10 cellular contexts compared by ENCODE assay signal in the genomic region with DNA sequence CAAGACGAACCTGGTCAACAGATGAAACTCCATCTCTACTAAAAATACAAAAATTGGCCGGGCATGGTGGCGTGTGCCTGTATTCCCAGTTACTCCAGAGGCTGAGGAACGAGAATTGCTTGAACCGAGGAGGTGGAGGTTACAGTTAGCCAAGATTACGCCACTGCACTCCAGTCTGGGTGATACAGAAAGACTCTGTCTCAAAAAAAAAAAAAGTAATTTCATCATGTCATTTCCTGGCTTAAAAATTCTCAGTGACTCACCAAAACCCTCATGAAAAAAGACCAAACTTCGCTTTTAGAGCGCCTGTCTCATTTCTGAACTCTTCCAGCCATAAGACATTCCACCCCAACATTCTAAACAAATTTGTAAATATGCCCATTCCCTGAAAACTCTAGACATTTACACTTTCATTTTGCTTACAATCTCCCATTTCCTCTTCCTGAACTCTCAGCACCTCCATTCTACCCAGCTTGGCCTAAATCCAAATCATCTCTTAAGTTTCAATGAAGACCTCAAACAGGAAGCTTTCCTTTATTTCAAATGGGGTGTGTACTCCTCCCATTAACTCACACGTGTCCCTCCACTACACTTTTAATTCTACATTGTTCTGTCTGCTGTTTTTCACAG. TPM values are rescaled to one million over a fixed set of nuclear protein-coding genes. Genes with fewer than 3 reads are reported as not detected.
DNase-seq lines count a peak whose midpoint lies in the region; ATAC-seq and TF ChIP-seq lines count a peak whose summit lies in the region.
"Had no signal": no experiment of that assay in that cellular context is flagged by ENCODE, and none has a peak within 500 bp of the region (broad histone marks: within the 10 kb centered on the region; RNA-seq: fewer than 3 reads in every experiment).

No MANE protein-coding gene starts in this region.

- no peaks in the 10 kb centered on the region for H3K9me3 ChIP-seq in duodenal mucosa (ENCODE audit: control insufficient read depth in 1 of 2, low read length in 2 of 2)

- peak; percentile 3 for DNase-seq in DMS 273 (lab: John Stamatoyannopoulos, UW; ENCODE audit: unreplicated experiment)
- DNase-seq in DMS 273 treated with DMSO at 0.1 percent for 48 hours (lab: John Stamatoyannopoulos, UW), result no peak
- peak; percentile 73 for DNase-seq in retinal pigment epithelial cell (ENCODE audit: low read depth)
- no peak for DNase-seq in NCI-H2227 (lab: John Stamatoyannopoulos, UW; ENCODE audit: unreplicated experiment)
- no peak for DNase-seq in GDM1 (lab: John Stamatoyannopoulos, UW)

- H3K4me1 ChIP-seq in duodenal mucosa (ENCODE audit: control insufficient read depth in 1 of 2, insufficient read depth in 2 of 2, low read length in 2 of 2), result peaks cover 0 to 5% of the 10 kb centered on the region in 2 donors
- H3K4me1 ChIP-seq: parathyroid adenoma had no signal

- H3K27ac ChIP-seq in duodenal mucosa (ENCODE audit: low read depth, low read length), result peak overlapping the region; percentile 39
- H3K27ac ChIP-seq: 22Rv1, parathyroid adenoma had no signal

- no peak for TF ChIP-seq CTCF in retinal pigment epithelial cell (conservative IDR thresholded peaks at IDR 0.05; ENCODE audit: low read depth, low read length)

- H3K9ac ChIP-seq in duodenal mucosa (ENCODE audit: low read depth in 1 of 2, low read length in 2 of 2), result no peak overlapping the region
- H3K9ac ChIP-seq: parathyroid adenoma had no signal

- H3K4me3 ChIP-seq in duodenal mucosa (ENCODE audit: low read depth in 1 of 2, low read length in 2 of 2) (no peak overlapping the region), retinal pigment epithelial cell (ENCODE audit: low read length) (no peak overlapping the region)

- no peaks in the 10 kb centered on the region for H3K27me3 ChIP-seq in duodenal mucosa (ENCODE audit: control insufficient read depth in 1 of 2, insufficient read depth in 2 of 2, low read length in 2 of 2)

- no peaks in the 10 kb centered on the region for H3K36me3 ChIP-seq in duodenal mucosa (ENCODE audit: control insufficient read depth in 1 of 2, insufficient read depth in 2 of 2, low read length in 2 of 2)

- no peak for ATAC-seq in GM19035 (IDR thresholded peaks at IDR 0.05; ENCODE audit: unreplicated experiment)

TF ChIP-seq in PFSK-1, 5 proteins besides CTCF, POLR2A, EP300 and RAD21:
- TF ChIP-seq TAF1 (IDR thresholded peaks at IDR 0.05; ENCODE audit: borderline replicate concordance, insufficient read depth, low read length) (no peak), SIN3A (IDR thresholded peaks at IDR 0.05; ENCODE audit: borderline replicate concordance, insufficient read depth, low read length) (peak; percentile 95), POLR2AphosphoS5 (IDR thresholded peaks at IDR 0.05; ENCODE audit: low read depth, low read length) (no peak), REST (IDR thresholded peaks at IDR 0.05; ENCODE audit: insufficient read depth in 1 of 2, low read depth in 2 of 2, low read length in 2 of 2) (no peak), FOXP2 (optimal IDR thresholded peaks at IDR 0.05; ENCODE audit: borderline replicate concordance, extremely low read depth, extremely low read length, insufficient read depth) (no peak)

RNA-seq across cellular contexts. Expression of gene PRRC2C, which starts 50.5 kb away (rescaled TPM):
- 61.2 TPM for polyA plus RNA-seq in PFSK-1 (2012; ENCODE audit: insufficient read length, low read depth)

Comparison
In these comparisons a context has a peak if more than half of its experiments do, and no peak if none do; other contexts are left out.
1. DNase-seq: peak in DMS 273 (single experiment) and retinal pigment epithelial cell (single experiment); none in DMS 273 treated with DMSO at 0.1 percent for 48 hours (single experiment), NCI-H2227 (single experiment) and GDM1 (single experiment).